Comparison of ENCODE assay signal across 2 cellular contexts in genomic region chr1:67648582-67649326, GRCh38.
TF ChIP-seq lines count a peak whose summit lies in the region.

No MANE protein-coding gene starts in this region.

TF ChIP-seq in GM23338, 12 proteins besides CTCF, POLR2A, EP300 and RAD21:
- TF ChIP-seq CREB1 (CRISPR knock-in tag; IDR thresholded peaks at IDR 0.05; ENCODE audit: low read depth) (no peak), STAT1 (IDR thresholded peaks at IDR 0.05; ENCODE audit: unreplicated experiment) (no peak), ETS1 (IDR thresholded peaks at IDR 0.05) (no peak), JUNB (IDR thresholded peaks at IDR 0.05; ENCODE audit: unreplicated experiment) (no peak), NANOG (IDR thresholded peaks at IDR 0.05; ENCODE audit: borderline replicate concordance) (no peak), ZNF462 (CRISPR knock-in tag; IDR thresholded peaks at IDR 0.05) (no peak), ZNF331 (CRISPR knock-in tag; IDR thresholded peaks at IDR 0.05; ENCODE audit: low read depth) (no peak), ZNF114 (CRISPR knock-in tag; IDR thresholded peaks at IDR 0.05) (no peak), POLR2AphosphoS5 (IDR thresholded peaks at IDR 0.05; ENCODE audit: low read depth) (no peak), EZH2phosphoT487 (IDR thresholded peaks at IDR 0.05; ENCODE audit: unreplicated experiment) (no peak)

TF ChIP-seq in GM12878, 131 proteins besides CTCF, POLR2A, EP300 and RAD21:
- no peak for TF ChIP-seq MTA2 (IDR thresholded peaks at IDR 0.05; ENCODE audit: low read depth)
- TF ChIP-seq RAD51 (IDR thresholded peaks at IDR 0.05) = peak; percentile 42; the same call in 1 of the 2 replicates
TF ChIP-seq in GM12878: peak in this region for 1.
